25 cellular contexts compared by ENCODE assay signal in genomic region chr7:148770004-148770403, GRCh38.
"Had no signal": no experiment of that assay in that cellular context is flagged by ENCODE, and none has a peak within 500 bp of the region (broad histone marks: within the 10 kb centered on the region; RNA-seq: fewer than 3 reads in every experiment).

No MANE protein-coding gene starts in this region.

- H3K27ac ChIP-seq: left ventricle myocardium inferior, right atrium auricular region, right lobe of liver, tibial nerve, uterus had no signal

- H3K4me2 ChIP-seq: smooth muscle cell had no signal

- H3K9me3 Mint-ChIP-seq: naive thymus-derived CD8-positive, alpha-beta T cell; nephron; neural crest cell; stimulated activated memory B cell treated with anti-CD40 and anti-IgM and Interleukin-4, amounts not matched to agents 10 μg/mL and 1 μg/mL and 100 μg/mL, for 72 hours; stimulated activated naive CD8-positive, alpha-beta T cell treated with anti-CD3 and anti-CD28 coated beads, Interleukin-15, amount 100 ng/mL, for 72 hours; type B pancreatic cell had no signal

- ATAC-seq: mucosa of descending colon; naive thymus-derived CD8-positive, alpha-beta T cell; right lobe of liver; stimulated activated memory B cell treated with anti-CD40 and anti-IgM and Interleukin-4, amounts not matched to agents 10 μg/mL and 1 μg/mL and 100 μg/mL, for 72 hours; stimulated activated naive CD8-positive, alpha-beta T cell treated with anti-CD3 and anti-CD28 coated beads, Interleukin-15, amount 100 ng/mL, for 72 hours had no signal

- H3K36me3 ChIP-seq: uterus had no signal

- H3K27ac Mint-ChIP-seq: nephron; progenitor cell of endocrine pancreas; stimulated activated memory B cell treated with anti-CD40 and anti-IgM and Interleukin-4, amounts not matched to agents 10 μg/mL and 1 μg/mL and 100 μg/mL, for 72 hours; stimulated activated naive CD8-positive, alpha-beta T cell treated with anti-CD3 and anti-CD28 coated beads, Interleukin-15, amount 100 ng/mL, for 72 hours; type B pancreatic cell had no signal

- H3K27me3 Mint-ChIP-seq: naive thymus-derived CD8-positive, alpha-beta T cell; progenitor cell of endocrine pancreas; stimulated activated memory B cell treated with anti-CD40 and anti-IgM and Interleukin-4, amounts not matched to agents 10 μg/mL and 1 μg/mL and 100 μg/mL, for 72 hours; stimulated activated naive CD8-positive, alpha-beta T cell treated with anti-CD3 and anti-CD28 coated beads, Interleukin-15, amount 100 ng/mL, for 72 hours; type B pancreatic cell had no signal

- DNase-seq: islet precursor cell; left ventricle myocardium inferior; mesendoderm; midbrain; mucosa of descending colon; naive thymus-derived CD8-positive, alpha-beta T cell; nucleus accumbens; right lobe of liver; stimulated activated CD4-positive, alpha-beta T cell treated with anti-CD3 and anti-CD28 coated beads, Interleukin-1b, Interleukin-23, amount 100 ng/mL, for 48 hours; stimulated activated CD4-positive, alpha-beta T cell treated with anti-CD3 and anti-CD28 coated beads, Interleukin-2, amount 100 ng/mL, for 48 hours; stimulated activated CD4-positive, alpha-beta T cell treated with anti-CD3 and anti-CD28 coated beads, Interleukin-4, amount 100 ng/mL, for 4 hours; stimulated activated CD8-positive, alpha-beta memory T cell treated with anti-CD3 and anti-CD28 coated beads, Interleukin-4, amount 100 ng/mL, for 48 hours; stimulated activated naive CD4-positive, alpha-beta T cell treated with Interleukin-2 at 50 U/mL for 16 hours; stimulated activated naive CD8-positive, alpha-beta T cell treated with anti-CD3 and anti-CD28 coated beads, Interleukin-15, amount 100 ng/mL, for 72 hours; substantia nigra; uterus had no signal

- H3K4me3 Mint-ChIP-seq: naive thymus-derived CD8-positive, alpha-beta T cell; nephron; neural crest cell; stimulated activated memory B cell treated with anti-CD40 and anti-IgM and Interleukin-4, amounts not matched to agents 10 μg/mL and 1 μg/mL and 100 μg/mL, for 72 hours; stimulated activated naive CD8-positive, alpha-beta T cell treated with anti-CD3 and anti-CD28 coated beads, Interleukin-15, amount 100 ng/mL, for 72 hours; type B pancreatic cell had no signal

- H3K4me1 ChIP-seq: left ventricle myocardium inferior, right atrium auricular region, right lobe of liver, tibial nerve, uterus had no signal

- H3K9me3 ChIP-seq: left ventricle myocardium inferior, mucosa of descending colon, right atrium auricular region, right lobe of liver, tibial nerve, uterus had no signal

- H3K4me3 ChIP-seq: left ventricle myocardium inferior, lung, mucosa of descending colon, right atrium auricular region, right lobe of liver, smooth muscle cell, tibial nerve, uterus had no signal

- H3K27me3 ChIP-seq: right atrium auricular region, right lobe of liver, tibial nerve, uterus had no signal
